ENCODE assay signal across 8 cellular contexts in genomic region chr1:103461171-103462105, GRCh38.
A peak's percentile ranks its signal among the peaks of the same experiment; 100 is the strongest.
DNase-seq lines count a peak whose midpoint lies in the region; ATAC-seq and TF ChIP-seq lines count a peak whose summit lies in the region.

No MANE protein-coding gene starts in this region.

- no peak overlapping the region for H3K4me3 ChIP-seq in KMS-11 (IDR thresholded peaks at IDR 0.05; ENCODE audit: insufficient read depth, low read depth, low read length)
- no peak overlapping the region for H3K4me3 ChIP-seq in lower lobe of right lung
- H3K4me3 ChIP-seq in Peyer's patch = no peak overlapping the region

- TF ChIP-seq CTCF in KMS-11 (conservative IDR thresholded peaks at IDR 0.05; ENCODE audit: low read depth, low read length) (peak; percentile 42), lower lobe of right lung (IDR thresholded peaks at IDR 0.05) (peak; percentile 51), Peyer's patch (IDR thresholded peaks at IDR 0.05) (peak in 3 of 6 experiments; percentile 3 to 24 (median 16))

- ATAC-seq in GM18858 (IDR thresholded peaks at IDR 0.05; ENCODE audit: unreplicated experiment) = peak; percentile 65
- ATAC-seq in lower lobe of right lung = peak in 1 of 2 donors; percentile 50
- no peak for ATAC-seq in GM21825 (IDR thresholded peaks at IDR 0.05; ENCODE audit: unreplicated experiment)

- DNase-seq in AG08396 (ENCODE audit: low spot score) (peak; percentile 9), amniotic epithelial cell (ENCODE audit: low read depth) (peak; percentile 29), lower lobe of right lung (no peak), HK-2 (ENCODE audit: unreplicated experiment) (no peak), Peyer's patch (no peak)

- H2AFZ ChIP-seq in KMS-11 (ENCODE audit: low read depth) = no peak overlapping the region

- no peaks in the 10 kb centered on the region for H3K27me3 ChIP-seq in KMS-11 (ENCODE audit: insufficient read depth, low read depth)
- no peaks in the 10 kb centered on the region for H3K27me3 ChIP-seq in lower lobe of right lung (ENCODE audit: low read depth)
- no peaks in the 10 kb centered on the region for H3K27me3 ChIP-seq in Peyer's patch

- no peaks in the 10 kb centered on the region for H4K20me1 ChIP-seq in KMS-11 (ENCODE audit: insufficient read depth)

- H3K9me3 ChIP-seq in lower lobe of right lung = no peaks in the 10 kb centered on the region
- no peaks in the 10 kb centered on the region for H3K9me3 ChIP-seq in Peyer's patch

- H3K27ac ChIP-seq in KMS-11 (no peak overlapping the region), lower lobe of right lung (no peak overlapping the region), Peyer's patch (no peak overlapping the region)

- intact Hi-C loops in lower lobe of right lung (cut with DNase I) = no loop called here

- no peak overlapping the region for H3K4me2 ChIP-seq in KMS-11

- no peak overlapping the region for H3K9ac ChIP-seq in KMS-11

- H3K36me3 ChIP-seq in KMS-11 (ENCODE audit: insufficient read depth) (no peaks in the 10 kb centered on the region), lower lobe of right lung (no peaks in the 10 kb centered on the region), Peyer's patch (no peaks in the 10 kb centered on the region)

- TF ChIP-seq POLR2A in Peyer's patch (IDR thresholded peaks at IDR 0.05) = no peak

- H3K4me1 ChIP-seq in KMS-11 (ENCODE audit: low read depth, poor library complexity, severe bottlenecking) (no peaks in the 10 kb centered on the region), lower lobe of right lung (no peaks in the 10 kb centered on the region), Peyer's patch (no peaks in the 10 kb centered on the region)

- no peaks in the 10 kb centered on the region for H3K79me2 ChIP-seq in KMS-11 (ENCODE audit: insufficient read depth, low read depth)

Comparison
In these comparisons a context has a peak if more than half of its experiments do, and no peak if none do; other contexts are left out.
1. DNase-seq: peak in AG08396 (single experiment) and amniotic epithelial cell (single experiment); none in lower lobe of right lung (single experiment), HK-2 (single experiment) and Peyer's patch (0 of 3).